1 cellular context compared by ENCODE assay signal in the genomic region with DNA sequence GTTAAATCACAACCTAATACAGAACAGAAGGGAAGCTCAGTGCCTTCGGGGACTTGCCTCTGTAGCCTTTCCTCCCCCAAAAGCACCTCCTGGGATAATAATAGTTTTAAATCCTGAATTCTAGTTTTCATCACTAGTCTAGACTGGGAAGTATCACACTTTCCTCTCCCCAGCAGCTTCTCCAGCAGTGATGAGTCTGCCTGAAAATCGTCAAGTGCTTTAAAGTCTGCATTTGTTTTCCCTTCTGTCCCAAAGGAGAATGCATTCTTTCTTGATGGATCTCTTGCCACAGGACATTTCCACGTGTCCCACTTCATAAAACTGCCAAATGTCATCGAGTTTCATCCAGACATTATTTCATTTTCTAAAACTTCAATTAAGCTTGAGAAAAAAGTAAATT.
TF ChIP-seq lines count a peak whose summit lies in the region.

No MANE protein-coding gene starts in this region.

TF ChIP-seq in SK-N-SH, 30 proteins besides CTCF, POLR2A, EP300 and RAD21 (continued from another document):
- TF ChIP-seq, protein P1, sequence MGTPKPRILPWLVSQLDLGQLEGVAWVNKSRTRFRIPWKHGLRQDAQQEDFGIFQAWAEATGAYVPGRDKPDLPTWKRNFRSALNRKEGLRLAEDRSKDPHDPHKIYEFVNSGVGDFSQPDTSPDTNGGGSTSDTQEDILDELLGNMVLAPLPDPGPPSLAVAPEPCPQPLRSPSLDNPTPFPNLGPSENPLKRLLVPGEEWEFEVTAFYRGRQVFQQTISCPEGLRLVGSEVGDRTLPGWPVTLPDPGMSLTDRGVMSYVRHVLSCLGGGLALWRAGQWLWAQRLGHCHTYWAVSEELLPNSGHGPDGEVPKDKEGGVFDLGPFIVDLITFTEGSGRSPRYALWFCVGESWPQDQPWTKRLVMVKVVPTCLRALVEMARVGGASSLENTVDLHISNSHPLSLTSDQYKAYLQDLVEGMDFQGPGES (IDR thresholded peaks at IDR 0.05; ENCODE audit: low read depth, low read length): no peak
